In genomic region chr12:131583085-131583712, GRCh38 we compare ENCODE assay signal across 21 cellular contexts.
"Had no signal": no experiment of that assay in that cellular context is flagged by ENCODE, and none has a peak within 500 bp of the region (broad histone marks: within the 10 kb centered on the region; RNA-seq: fewer than 3 reads in every experiment).

No MANE protein-coding gene starts in this region.

- H3K4me1 ChIP-seq: esophagus squamous epithelium, lower lobe of right lung, spleen had no signal

- H3K36me3 ChIP-seq: cardiac muscle cell, esophagus squamous epithelium, lower lobe of right lung, spleen, thoracic aorta had no signal

- H3K9me3 ChIP-seq: lower lobe of right lung, thoracic aorta had no signal

- H3K27ac ChIP-seq: cardiac muscle cell, esophagus squamous epithelium, lower lobe of right lung, spleen, thoracic aorta had no signal

- H3K4me3 Mint-ChIP-seq: activated CD4-positive, alpha-beta memory T cell treated with anti-CD3 and anti-CD28 coated beads for 36 hours; activated CD4-positive, alpha-beta T cell treated with anti-CD3 and anti-CD28 coated beads for 36 hours; activated T-helper 1 cell treated with anti-CD3 and anti-CD28 coated beads, Interleukin-12 subunit alpha, Interleukin-12 subunit beta, Interleukin-2, Interleukin-4 antibody, amounts not matched to agents 30 ng/mL and 10 ng/mL and 1 ng/mL, durations not matched to agents 14 hours and 24 hours and 36 hours; dendritic cell treated with granulocyte-macrophage colony-stimulating factor and Interleukin-4, amounts not matched to agents 40 ng/mL and 50 ng/mL, for 4 days; natural killer cell; stimulated activated memory B cell treated with anti-CD40 and anti-IgM and Interleukin-4, amounts not matched to agents 10 μg/mL and 1 μg/mL and 100 μg/mL, for 72 hours; WTC11 had no signal

- H3K27me3 ChIP-seq: cardiac muscle cell had no signal

- H3K27ac Mint-ChIP-seq: activated CD4-positive, alpha-beta memory T cell treated with anti-CD3 and anti-CD28 coated beads for 36 hours; activated CD4-positive, alpha-beta T cell treated with anti-CD3 and anti-CD28 coated beads for 36 hours; activated naive CD4-positive, alpha-beta T cell treated with anti-CD3 and anti-CD28 coated beads, Interleukin-2, amount 50 U/mL, for 72 hours; activated T-helper 1 cell treated with anti-CD3 and anti-CD28 coated beads, Interleukin-12 subunit alpha, Interleukin-12 subunit beta, Interleukin-2, Interleukin-4 antibody, amounts not matched to agents 30 ng/mL and 10 ng/mL and 1 ng/mL, durations not matched to agents 14 hours and 24 hours and 36 hours; dendritic cell treated with granulocyte-macrophage colony-stimulating factor and Interleukin-4, amounts not matched to agents 40 ng/mL and 50 ng/mL, for 4 days; natural killer cell; stimulated activated memory B cell treated with anti-CD40 and anti-IgM and Interleukin-4, amounts not matched to agents 10 μg/mL and 1 μg/mL and 100 μg/mL, for 72 hours; WTC11 had no signal

- FAIRE-seq: endothelial cell of umbilical vein, islet of Langerhans had no signal

- H3K36me3 Mint-ChIP-seq: activated CD4-positive, alpha-beta memory T cell treated with anti-CD3 and anti-CD28 coated beads for 36 hours; activated naive CD4-positive, alpha-beta T cell treated with anti-CD3 and anti-CD28 coated beads, Interleukin-2, amount 50 U/mL, for 72 hours; natural killer cell; stimulated activated memory B cell treated with anti-CD40 and anti-IgM and Interleukin-4, amounts not matched to agents 10 μg/mL and 1 μg/mL and 100 μg/mL, for 72 hours had no signal

- ATAC-seq: activated CD4-positive, alpha-beta T cell treated with anti-CD3 and anti-CD28 coated beads for 36 hours; activated naive CD4-positive, alpha-beta T cell treated with anti-CD3 and anti-CD28 coated beads, Interleukin-2, amount 50 U/mL, for 72 hours; left cardiac atrium; lower lobe of right lung; natural killer cell; stimulated activated memory B cell treated with anti-CD40 and anti-IgM and Interleukin-4, amounts not matched to agents 10 μg/mL and 1 μg/mL and 100 μg/mL, for 72 hours; WTC11 had no signal

- H3K4me3 ChIP-seq: cardiac muscle cell, esophagus squamous epithelium, lower lobe of right lung, spleen, thoracic aorta had no signal

- H3K4me1 Mint-ChIP-seq: activated CD4-positive, alpha-beta T cell treated with anti-CD3 and anti-CD28 coated beads for 36 hours; natural killer cell; stimulated activated memory B cell treated with anti-CD40 and anti-IgM and Interleukin-4, amounts not matched to agents 10 μg/mL and 1 μg/mL and 100 μg/mL, for 72 hours; WTC11 had no signal

- H3K9me3 Mint-ChIP-seq: activated naive CD4-positive, alpha-beta T cell treated with anti-CD3 and anti-CD28 coated beads, Interleukin-2, amount 50 U/mL, for 72 hours; activated T-helper 1 cell treated with anti-CD3 and anti-CD28 coated beads, Interleukin-12 subunit alpha, Interleukin-12 subunit beta, Interleukin-2, Interleukin-4 antibody, amounts not matched to agents 30 ng/mL and 10 ng/mL and 1 ng/mL, durations not matched to agents 14 hours and 24 hours and 36 hours; natural killer cell; stimulated activated memory B cell treated with anti-CD40 and anti-IgM and Interleukin-4, amounts not matched to agents 10 μg/mL and 1 μg/mL and 100 μg/mL, for 72 hours had no signal

- DNase-seq: activated CD4-positive, alpha-beta memory T cell treated with anti-CD3 and anti-CD28 coated beads for 36 hours; activated CD4-positive, alpha-beta T cell treated with anti-CD3 and anti-CD28 coated beads for 36 hours; activated gamma-delta T cell treated with Interleukin-2 at 50 U/mL for 16 hours; activated T-cell treated with anti-CD3 and anti-CD28 coated beads for 4 hours; effector CD8-positive, alpha-beta T cell; esophagus squamous epithelium; hippocampal formation; left cardiac atrium; lower lobe of right lung; natural killer cell; spleen; stimulated activated CD4-positive, alpha-beta T cell treated with anti-CD3 and anti-CD28 coated beads, Interleukin-4, amount 100 ng/mL, for 4 hours had no signal
